Comparison of ENCODE assay signal across 18 cellular contexts in the genomic region with DNA sequence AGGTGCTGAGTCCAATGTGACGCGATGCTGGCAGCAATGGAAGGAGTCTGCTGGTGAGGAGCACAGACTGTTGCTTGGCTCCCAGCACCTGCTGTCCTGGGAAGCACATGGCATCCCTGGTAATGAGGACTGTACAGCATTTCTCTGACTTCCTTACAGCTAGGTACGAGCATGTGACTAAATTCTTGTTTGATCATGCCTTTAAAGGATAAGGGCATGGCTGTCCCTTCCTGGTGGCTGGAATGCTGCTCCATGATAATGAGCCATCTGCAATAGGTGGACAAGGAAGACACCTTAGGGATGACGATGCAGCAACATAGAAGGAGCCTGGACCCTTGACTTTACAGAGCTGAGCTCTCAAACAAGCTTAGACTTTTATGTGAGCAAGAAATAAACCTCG.
DNase-seq lines count a peak whose midpoint lies in the region; FAIRE-seq and TF ChIP-seq lines count a peak whose summit lies in the region.
"Had no signal": no experiment of that assay in that cellular context is flagged by ENCODE, and none has a peak within 500 bp of the region (broad histone marks: within the 10 kb centered on the region; RNA-seq: fewer than 3 reads in every experiment).

No MANE protein-coding gene starts in this region.

- intact Hi-C loops in stomach (cut with DNase I; ENCODE audit: low total_unique reads), result no loop called here
- intact Hi-C loops in lower leg skin (cut with DNase I; ENCODE audit: low total_unique reads), result no loop called here

- in situ Hi-C loops in Caki2 (cut with HindIII; ENCODE audit: low pct_unique_long_range_greater_than_20kb, low sequenced_read_pairs), result no loop called here

- DNase-seq in Caki2 (ENCODE audit: low read depth) (peak; percentile 18), kidney tubule cell (ENCODE audit: low spot score) (peak; percentile 68), stomach (no peak), lower leg skin (ENCODE audit: low spot score in 2 of 2) (no peak), frontal cortex (ENCODE audit: low spot score in 2 of 2) (no peak), NCI-H748 (lab: John Stamatoyannopoulos, UW; ENCODE audit: unreplicated experiment) (no peak)
- DNase-seq: CD4-positive, CD25-positive, alpha-beta regulatory T cell; GF-D8; MG63; NCI-H1105 treated with DMSO at 0.1 percent for 48 hours; NCI-H146; NCI-H2029; NCI-H526 treated with DMSO at 0.1 percent for 48 hours; Peyer's patch; SIG-M5 had no signal

- TF ChIP-seq POLR2A in stomach (IDR thresholded peaks at IDR 0.05), result no peak
- no peak for TF ChIP-seq POLR2A in lower leg skin (IDR thresholded peaks at IDR 0.05)

- H3K9me3 ChIP-seq in stomach, result no peaks in the 10 kb centered on the region
- H3K9me3 ChIP-seq: BLaER1, Peyer's patch had no signal

- FAIRE-seq in frontal cortex (lab: Jason Lieb, UNC), result no peak

- peaks cover 0 to 17% (median 13%) of the 10 kb centered on the region in 4 donors for H3K4me1 ChIP-seq in stomach
- H3K4me1 ChIP-seq: BLaER1, Peyer's patch had no signal

- no peak for TF ChIP-seq RAD21 in Ishikawa (IDR thresholded peaks at IDR 0.05; ENCODE audit: low read depth)

- TF ChIP-seq EP300 in Ishikawa (IDR thresholded peaks at IDR 0.05; ENCODE audit: borderline replicate concordance) (no peak), stomach (IDR thresholded peaks at IDR 0.05) (no peak)

- WGBS in stomach, 5 donors, result 64 to 84% (median 69%) methylated on average over 5 of the region's 5 CpGs
- 62 to 70% methylated on average over 5 of the region's 5 CpGs for WGBS in lower leg skin, 2 donors

- H3K4me3 ChIP-seq in stomach (no peak overlapping the region), lower leg skin (ENCODE audit: low read depth, poor library complexity, severe bottlenecking) (no peak overlapping the region)
- H3K4me3 ChIP-seq: BLaER1, MG63, Peyer's patch, SK-N-MC had no signal

- H3K27me3 ChIP-seq in stomach, result no peaks in the 10 kb centered on the region
- H3K27me3 ChIP-seq: BLaER1, Peyer's patch had no signal

- H3K27ac ChIP-seq in stomach, result peak overlapping the region in 3 of 5 donors; percentile 3 to 22 (median 21)
- H3K27ac ChIP-seq: BLaER1, Peyer's patch, SK-N-MC had no signal

- no peak for TF ChIP-seq CTCF in stomach (IDR thresholded peaks at IDR 0.05)
- TF ChIP-seq CTCF in lower leg skin (IDR thresholded peaks at IDR 0.05), result no peak

- H3K36me3 ChIP-seq in stomach, result no peaks in the 10 kb centered on the region
- H3K36me3 ChIP-seq: BLaER1, MG63, Peyer's patch had no signal

TF ChIP-seq in Ishikawa, 13 proteins besides CTCF, POLR2A, EP300 and RAD21:
- TF ChIP-seq, protein P1, sequence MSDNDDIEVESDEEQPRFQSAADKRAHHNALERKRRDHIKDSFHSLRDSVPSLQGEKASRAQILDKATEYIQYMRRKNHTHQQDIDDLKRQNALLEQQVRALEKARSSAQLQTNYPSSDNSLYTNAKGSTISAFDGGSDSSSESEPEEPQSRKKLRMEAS (IDR thresholded peaks at IDR 0.05), result peak; percentile 3; the same call in 1 of the 2 replicates
- TF ChIP-seq NFIC (IDR thresholded peaks at IDR 0.05) (no peak), TEAD4 (IDR thresholded peaks at IDR 0.05) (no peak), TCF12 (IDR thresholded peaks at IDR 0.05; ENCODE audit: low read depth) (no peak), EGR1 (IDR thresholded peaks at IDR 0.05) (no peak), CEBPB (IDR thresholded peaks at IDR 0.05) (no peak)
- TF ChIP-seq, protein P2, sequence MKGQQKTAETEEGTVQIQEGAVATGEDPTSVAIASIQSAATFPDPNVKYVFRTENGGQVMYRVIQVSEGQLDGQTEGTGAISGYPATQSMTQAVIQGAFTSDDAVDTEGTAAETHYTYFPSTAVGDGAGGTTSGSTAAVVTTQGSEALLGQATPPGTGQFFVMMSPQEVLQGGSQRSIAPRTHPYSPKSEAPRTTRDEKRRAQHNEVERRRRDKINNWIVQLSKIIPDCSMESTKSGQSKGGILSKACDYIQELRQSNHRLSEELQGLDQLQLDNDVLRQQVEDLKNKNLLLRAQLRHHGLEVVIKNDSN (IDR thresholded peaks at IDR 0.05), result no peak; the same call in 1 of the 2 replicates
TF ChIP-seq in Ishikawa: peak in this region for 1.

Comparison
In these comparisons a context has a peak if more than half of its experiments do, and no peak if none do; other contexts are left out.
1. DNase-seq: peak in Caki2 (single experiment) and kidney tubule cell (single experiment); none in stomach (single experiment), lower leg skin (0 of 2), frontal cortex (0 of 2) and NCI-H748 (single experiment).